Comparison of ENCODE assay signal across 21 cellular contexts in the genomic region with DNA sequence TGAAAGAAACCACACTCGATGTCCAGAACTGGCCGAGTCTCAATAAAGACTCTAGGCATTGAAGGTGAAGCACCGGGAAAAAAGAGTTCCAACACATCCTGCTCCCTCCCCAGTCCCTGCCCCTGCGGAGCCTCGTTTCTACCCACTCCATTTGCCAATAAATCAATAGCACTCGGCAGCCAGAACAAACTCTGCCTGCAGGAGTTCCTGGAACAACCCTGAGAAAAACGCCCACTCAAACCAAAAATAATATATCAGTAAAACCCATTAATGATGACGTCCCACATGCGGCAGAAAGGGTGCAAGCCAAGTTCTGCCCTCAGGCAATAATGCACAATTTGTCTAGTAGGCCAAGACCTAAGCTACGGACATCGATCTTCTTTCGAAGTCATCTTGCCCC.
"Had no signal": no experiment of that assay in that cellular context is flagged by ENCODE, and none has a peak within 500 bp of the region (broad histone marks: within the 10 kb centered on the region; RNA-seq: fewer than 3 reads in every experiment).

No MANE protein-coding gene starts in this region.

- DNase-seq: dermis blood vessel endothelial cell; effector memory CD4-positive, alpha-beta T cell; erythroblast; esophagus squamous epithelium; heart left ventricle; nucleus accumbens; right lobe of liver; small intestine; stimulated activated CD4-positive, alpha-beta T cell treated with anti-CD3 and anti-CD28 coated beads, Interleukin-15, amount 100 ng/mL, for 24 hours; stimulated activated CD4-positive, alpha-beta T cell treated with anti-CD3 and anti-CD28 coated beads, Interleukin-2, amount 100 ng/mL, for 48 hours; stimulated activated naive B cell treated with anti-CD40 and anti-IgM and Interleukin-4, amounts not matched to agents 10 μg/mL and 1 μg/mL and 100 μg/mL, for 72 hours; upper lobe of left lung had no signal

- H3K4me1 Mint-ChIP-seq: memory B cell; stimulated activated naive B cell treated with anti-CD40 and anti-IgM and Interleukin-4, amounts not matched to agents 10 μg/mL and 1 μg/mL and 100 μg/mL, for 72 hours had no signal

- H3K27me3 ChIP-seq: esophagus squamous epithelium, heart left ventricle, hepatocyte, right lobe of liver, tibial nerve, upper lobe of left lung had no signal

- H3K27me3 Mint-ChIP-seq: memory B cell; natural killer cell treated with Interleukin-12 subunit alpha and Interleukin-12 subunit beta and Interleukin-15 and Interleukin-18, amount 100 ng/mL, for 72 hours; stimulated activated naive B cell treated with anti-CD40 and anti-IgM and Interleukin-4, amounts not matched to agents 10 μg/mL and 1 μg/mL and 100 μg/mL, for 72 hours; stimulated activated naive CD8-positive, alpha-beta T cell treated with anti-CD3 and anti-CD28 coated beads, Interleukin-15, Interleukin-2, amounts not matched to agents 100 ng/mL and 50 ng/mL, for 24 hours had no signal

- H3K4me3 ChIP-seq: coronary artery, esophagus squamous epithelium, heart left ventricle, hepatocyte, lung, right lobe of liver, thoracic aorta, tibial nerve, upper lobe of left lung had no signal

- H3K4me1 ChIP-seq: esophagus squamous epithelium, heart left ventricle, right lobe of liver, tibial nerve, upper lobe of left lung had no signal

- H3K27ac Mint-ChIP-seq: memory B cell; natural killer cell treated with Interleukin-12 subunit alpha and Interleukin-12 subunit beta and Interleukin-15 and Interleukin-18, amount 100 ng/mL, for 72 hours; stimulated activated naive B cell treated with anti-CD40 and anti-IgM and Interleukin-4, amounts not matched to agents 10 μg/mL and 1 μg/mL and 100 μg/mL, for 72 hours; stimulated activated naive CD8-positive, alpha-beta T cell treated with anti-CD3 and anti-CD28 coated beads, Interleukin-15, Interleukin-2, amounts not matched to agents 100 ng/mL and 50 ng/mL, for 24 hours had no signal

- H3K27ac ChIP-seq: coronary artery, esophagus squamous epithelium, heart left ventricle, hepatocyte, right lobe of liver, thoracic aorta, tibial nerve, upper lobe of left lung had no signal

- H3K4me3 Mint-ChIP-seq: memory B cell; natural killer cell treated with Interleukin-12 subunit alpha and Interleukin-12 subunit beta and Interleukin-15 and Interleukin-18, amount 100 ng/mL, for 72 hours; stimulated activated naive B cell treated with anti-CD40 and anti-IgM and Interleukin-4, amounts not matched to agents 10 μg/mL and 1 μg/mL and 100 μg/mL, for 72 hours; stimulated activated naive CD8-positive, alpha-beta T cell treated with anti-CD3 and anti-CD28 coated beads, Interleukin-15, Interleukin-2, amounts not matched to agents 100 ng/mL and 50 ng/mL, for 24 hours had no signal

- ATAC-seq: heart left ventricle; left lobe of liver; natural killer cell treated with Interleukin-12 subunit alpha and Interleukin-12 subunit beta and Interleukin-15 and Interleukin-18, amount 100 ng/mL, for 72 hours; stimulated activated naive B cell treated with anti-CD40 and anti-IgM and Interleukin-4, amounts not matched to agents 10 μg/mL and 1 μg/mL and 100 μg/mL, for 72 hours had no signal

- H3K9me3 Mint-ChIP-seq: memory B cell; natural killer cell treated with Interleukin-12 subunit alpha and Interleukin-12 subunit beta and Interleukin-15 and Interleukin-18, amount 100 ng/mL, for 72 hours; stimulated activated naive B cell treated with anti-CD40 and anti-IgM and Interleukin-4, amounts not matched to agents 10 μg/mL and 1 μg/mL and 100 μg/mL, for 72 hours; stimulated activated naive CD8-positive, alpha-beta T cell treated with anti-CD3 and anti-CD28 coated beads, Interleukin-15, Interleukin-2, amounts not matched to agents 100 ng/mL and 50 ng/mL, for 24 hours had no signal

- H3K9me3 ChIP-seq: esophagus squamous epithelium, heart left ventricle, right lobe of liver, thoracic aorta, tibial nerve, upper lobe of left lung had no signal
